In the genomic region with DNA sequence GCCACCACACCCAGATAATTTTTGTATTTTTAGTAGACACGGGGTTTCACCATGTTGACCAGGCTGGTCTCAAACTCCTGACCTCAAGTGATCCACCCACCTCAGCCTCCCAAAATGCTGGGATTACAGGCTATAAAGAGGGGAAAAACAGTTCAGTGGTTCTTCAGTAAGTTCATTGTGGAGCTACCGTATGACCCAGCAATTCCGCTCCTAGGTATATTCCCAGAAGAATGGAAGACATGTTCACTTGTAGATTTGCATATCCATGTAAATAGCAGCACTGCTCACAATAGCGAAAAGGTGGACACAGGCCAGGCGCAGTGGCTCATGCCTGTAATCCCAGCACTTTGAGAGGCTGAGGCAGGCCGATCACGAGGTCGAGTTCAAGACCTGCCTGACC, we compare ENCODE assay signal across 2 cellular contexts.
TF ChIP-seq lines count a peak whose summit lies in the region.

No MANE protein-coding gene starts in this region.

TF ChIP-seq in HEK293, 187 proteins besides CTCF, POLR2A, EP300 and RAD21:
- TF ChIP-seq ZNF140 (tag by site-specific recombination; IDR thresholded peaks at IDR 0.05) (peak; percentile 100), ZNF558 (tag by site-specific recombination; IDR thresholded peaks at IDR 0.05) (peak; percentile 53; the same call in 1 of the 2 replicates)

TF ChIP-seq in K562, 482 proteins besides CTCF, POLR2A, EP300 and RAD21:
- peak; percentile 27; the same call in 1 of the 2 replicates for TF ChIP-seq POLR2G (IDR thresholded peaks at IDR 0.05; ENCODE audit: low read depth, low read length)
TF ChIP-seq in K562: peak in this region for 1; not testable (repeated sequence) for 481.
